8 cellular contexts compared by ENCODE assay signal in the genomic region with DNA sequence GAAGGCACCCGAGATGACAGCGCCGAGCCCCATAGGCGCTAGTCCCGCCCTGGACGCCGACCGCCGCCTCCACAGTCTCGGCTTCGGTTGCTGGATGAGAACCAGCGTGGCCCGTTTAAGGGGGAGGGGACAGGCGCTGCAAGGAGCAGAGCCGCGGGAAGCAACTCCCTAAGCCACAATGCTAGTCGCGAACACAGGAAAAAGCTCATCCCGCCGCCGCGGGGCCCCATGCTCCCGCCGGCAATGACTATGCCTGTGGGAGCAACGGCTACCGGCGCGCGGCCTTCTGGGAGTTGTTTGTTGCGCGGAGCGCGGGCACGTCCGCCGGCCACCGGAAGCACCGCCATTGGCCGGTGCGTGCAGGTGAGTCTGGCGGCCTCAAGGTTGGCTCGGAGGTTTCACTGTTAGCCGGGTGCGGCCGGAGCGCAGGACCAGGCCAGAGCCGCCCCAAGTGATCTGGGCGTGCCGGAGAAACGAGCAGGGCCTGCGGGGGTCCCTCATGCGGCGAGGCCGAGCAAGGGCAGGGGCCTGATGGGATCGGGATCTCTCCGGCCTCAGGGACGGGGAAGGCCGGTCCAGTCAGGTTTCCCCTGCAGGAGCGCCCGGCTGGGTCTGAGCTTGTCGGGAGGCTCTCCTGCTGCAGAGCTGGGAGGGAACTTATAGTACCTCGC. TPM values are rescaled to one million over a fixed set of nuclear protein-coding genes. Genes with fewer than 3 reads are reported as not detected.
DNase-seq lines count a peak whose midpoint lies in the region; ATAC-seq and TF ChIP-seq lines count a peak whose summit lies in the region.

Gene ZNF544, plus strand, starts transcription at position 331 of the 671 bp plus-strand sequence. CDS start 15,110 bp downstream, outside the sequence.

- ATAC-seq in GM21367 (IDR thresholded peaks at IDR 0.05; ENCODE audit: unreplicated experiment) (peak; percentile 65), foreskin keratinocyte (peak; percentile 87)

- H3K9ac ChIP-seq in stomach smooth muscle (ENCODE audit: low read length in 2 of 2) = peak within 1 kb of the TSS; percentile 71 to 82

- no peaks in the 10 kb centered on the region for H3K27me3 ChIP-seq in foreskin keratinocyte
- no peaks in the 10 kb centered on the region for H3K27me3 ChIP-seq in neuron (ENCODE audit: insufficient read depth, low read length)
- no peaks in the 10 kb centered on the region for H3K27me3 ChIP-seq in stomach smooth muscle (ENCODE audit: control insufficient read depth in 1 of 2, insufficient read depth in 2 of 2, low read length in 2 of 2)

- H3K4me3 ChIP-seq in neuron (ENCODE audit: low read length) = peak within 1 kb of the TSS; percentile 83
- H3K4me3 ChIP-seq in stomach smooth muscle (ENCODE audit: low read length in 2 of 2) = peak within 1 kb of the TSS; percentile 86 to 88

- peak; percentile 16 for TF ChIP-seq CTCF in foreskin keratinocyte (conservative IDR thresholded peaks at IDR 0.05)

- peak within 1 kb of the TSS; percentile 77 for H2AFZ ChIP-seq in neuron (ENCODE audit: low read depth, low read length)

- H3K9me3 ChIP-seq in neuron (ENCODE audit: low read length) = peaks cover 30% of the 10 kb centered on the region
- H3K9me3 ChIP-seq in stomach smooth muscle (ENCODE audit: control insufficient read depth in 2 of 2, low read length in 2 of 2) = peaks cover 16 to 29% of the 10 kb centered on the region in 2 donors

- peak within 1 kb of the TSS; percentile 39 for H3K27ac ChIP-seq in foreskin keratinocyte
- H3K27ac ChIP-seq in stomach smooth muscle (ENCODE audit: low read length) = peak within 1 kb of the TSS; percentile 79

- H3K4me1 ChIP-seq in foreskin keratinocyte = no peaks in the 10 kb centered on the region
- peaks cover 2% of the 10 kb centered on the region for H3K4me1 ChIP-seq in neuron (ENCODE audit: insufficient read depth, low read length)
- peaks cover 16% of the 10 kb centered on the region for H3K4me1 ChIP-seq in stomach smooth muscle (ENCODE audit: control insufficient read depth, insufficient read depth, low read length)

- H3K36me3 ChIP-seq in neuron (ENCODE audit: insufficient read depth, low read length) (peaks cover 36% of the 10 kb centered on the region), stomach smooth muscle (ENCODE audit: control insufficient read depth in 2 of 2, insufficient read depth in 2 of 2, low read length in 2 of 2) (peaks cover 24 to 27% of the 10 kb centered on the region in 2 donors)

- DNase-seq in Caki2 (ENCODE audit: low read depth) (peak; percentile 86), HuH-7.5 (ENCODE audit: low spot score) (peak; percentile 80), RKO (ENCODE audit: low spot score) (peak; percentile 87), activated gamma-delta T cell treated with Interleukin-2 at 50 U/mL for 16 hours (peak; percentile 49), foreskin keratinocyte (peak; percentile 50 to 70)

- in situ Hi-C loops in Caki2 (cut with HindIII; ENCODE audit: low pct_unique_long_range_greater_than_20kb, low sequenced_read_pairs) = loop anchor here (10.0 kb wide), 1 partner anchor 106 kb away; no protein-coding TSS in a partner anchor

RNA-seq across cellular contexts. Expression of gene ZNF544, which starts in this region (rescaled TPM):
- total RNA-seq in Caki2 (2014; rRNA removed; shearing (Covaris generic); ENCODE audit: low replicate concordance) = 61.6 and 105 TPM in 2 replicates
- 40.6 and 41.1 TPM in 2 replicates for total RNA-seq in foreskin keratinocyte
- polyA plus RNA-seq in foreskin keratinocyte = 24.7 and 31.0 TPM in 2 replicates

Comparison
In these comparisons a context has a peak if more than half of its experiments do, and no peak if none do; other contexts are left out.
1. Peak in every context shown above with its lines: DNase-seq, ATAC-seq, H3K4me3 ChIP-seq and H3K27ac ChIP-seq.